Comparison of ENCODE assay signal across 9 cellular contexts in the genomic region with DNA sequence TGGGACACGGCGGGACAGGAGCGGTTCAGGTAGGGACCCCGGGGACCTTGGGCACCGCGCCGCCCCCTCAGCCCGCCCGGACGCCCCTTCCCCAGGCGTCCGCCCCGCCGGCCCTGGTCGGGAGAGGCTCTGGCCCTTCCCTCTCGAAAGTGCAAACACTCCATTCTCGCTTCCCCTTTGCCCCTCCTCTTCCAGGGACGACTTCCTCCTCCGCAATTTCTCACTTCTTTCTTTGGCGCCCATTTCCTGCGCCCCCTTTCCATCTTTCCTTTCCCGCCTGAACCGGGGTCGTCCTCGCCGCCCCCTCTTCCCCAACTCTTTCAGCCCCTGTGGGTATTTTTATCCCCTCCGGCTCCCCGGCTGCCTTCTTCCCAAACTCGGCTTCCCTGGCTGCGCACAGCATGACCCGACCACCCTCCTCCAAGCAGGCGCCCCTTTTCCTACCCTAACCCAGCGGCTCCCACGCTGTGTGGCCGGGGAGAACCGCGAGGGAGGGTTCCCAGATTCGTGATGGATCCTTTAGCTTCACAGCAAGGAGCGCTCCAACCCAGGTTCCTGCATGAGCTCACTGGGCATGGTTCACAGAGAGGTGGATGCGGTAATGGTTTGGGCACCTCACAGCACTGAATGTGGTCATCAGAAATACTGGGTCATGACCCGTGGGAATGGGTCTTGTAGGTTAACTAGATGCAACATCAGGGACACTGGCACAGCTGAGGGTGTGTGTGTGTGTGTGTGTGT. TPM values are rescaled to one million over a fixed set of nuclear protein-coding genes. Genes with fewer than 3 reads are reported as not detected.
A peak's percentile ranks its signal among the peaks of the same experiment; 100 is the strongest.
DNase-seq lines count a peak whose midpoint lies in the region; ATAC-seq and TF ChIP-seq lines count a peak whose summit lies in the region.
"Had no signal": no experiment of that assay in that cellular context is flagged by ENCODE, and none has a peak within 500 bp of the region (broad histone marks: within the 10 kb centered on the region; RNA-seq: fewer than 3 reads in every experiment).

No MANE protein-coding gene starts in this region.

- peaks cover 0 to 24% (median 14%) of the 10 kb centered on the region in 11 experiments; a peak in 15 of 22 replicates for H3K27me3 ChIP-seq in BLaER1 treated with 17β-estradiol and CSF1 and Interleukin-3, amounts not matched to agents 10 nM and 100 nM
- H3K27me3 ChIP-seq in Peyer's patch (no peaks in the 10 kb centered on the region), aorta (ENCODE audit: control insufficient read depth in 1 of 2, insufficient read depth in 2 of 2, low read length in 1 of 2) (no peaks in the 10 kb centered on the region)

- H3K9ac ChIP-seq in BLaER1 treated with 17β-estradiol and CSF1 and Interleukin-3, amounts not matched to agents 10 nM and 100 nM = peak overlapping the region in 9 of 11 experiments; percentile 40 to 80 (median 71); a peak in 17 of 22 replicates

- peak overlapping the region; percentile 55 to 74 (median 65) for H3K4me3 ChIP-seq in BLaER1 treated with 17β-estradiol and CSF1 and Interleukin-3, amounts not matched to agents 10 nM and 100 nM
- H3K4me3 ChIP-seq in Peyer's patch (peak overlapping the region; percentile 40 to 58 (median 56)), aorta (ENCODE audit: low read length in 2 of 2) (no peak overlapping the region)

- H3K36me3 ChIP-seq in BLaER1 treated with 17β-estradiol and CSF1 and Interleukin-3, amounts not matched to agents 10 nM and 100 nM = no peaks in the 10 kb centered on the region
- H3K36me3 ChIP-seq in Peyer's patch = no peaks in the 10 kb centered on the region
- H3K36me3 ChIP-seq in aorta (ENCODE audit: control insufficient read depth in 1 of 2, insufficient read depth in 2 of 2, low read length in 1 of 2) = no peaks in the 10 kb centered on the region

- no peak for TF ChIP-seq CTCF in Peyer's patch (IDR thresholded peaks at IDR 0.05)

- DNase-seq in Peyer's patch (peak in 1 of 3 donors; percentile 52), ecto neural progenitor cell (ENCODE audit: low spot score) (peak; percentile 68), mucosa of gallbladder (ENCODE audit: low spot score) (peak; percentile 10), aorta (peak in 1 of 2 donors; percentile 56), H4 (ENCODE audit: low spot score) (no peak)

- intact Hi-C loops in aorta (cut with DNase I) = no loop called here

- peak overlapping the region; percentile 71 to 89 (median 83) for H3K4me2 ChIP-seq in BLaER1 treated with 17β-estradiol and CSF1 and Interleukin-3, amounts not matched to agents 10 nM and 100 nM

- peak; percentile 2 for ATAC-seq in GM19025 (IDR thresholded peaks at IDR 0.05; ENCODE audit: low read depth, unreplicated experiment)
- peak; percentile 24 for ATAC-seq in HG03432 (IDR thresholded peaks at IDR 0.05; ENCODE audit: unreplicated experiment)
- peak; percentile 55 for ATAC-seq in aorta (ENCODE audit: low FRiP score)

- H3K27ac ChIP-seq in BLaER1 treated with 17β-estradiol and CSF1 and Interleukin-3, amounts not matched to agents 10 nM and 100 nM = peak overlapping the region in 6 of 11 experiments; percentile 49 to 84 (median 71); a peak in 12 of 22 replicates
- H3K27ac ChIP-seq in Peyer's patch (peak overlapping the region in 2 of 4 donors; percentile 37 to 64), aorta (ENCODE audit: low read depth in 1 of 2, low read length in 2 of 2) (no peak overlapping the region)

- WGBS in aorta, 2 donors = 1 to 2% methylated on average over 41 of the region's 41 CpGs

- H4K20me1 ChIP-seq in BLaER1 treated with 17β-estradiol and CSF1 and Interleukin-3, amounts not matched to agents 10 nM and 100 nM = no peaks in the 10 kb centered on the region; a peak in 1 of 22 replicates

- peaks cover 4 to 18% (median 10%) of the 10 kb centered on the region in 11 experiments; a peak in 14 of 22 replicates for H3K9me3 ChIP-seq in BLaER1 treated with 17β-estradiol and CSF1 and Interleukin-3, amounts not matched to agents 10 nM and 100 nM (replicated peaks in 1 of 11)
- H3K9me3 ChIP-seq in Peyer's patch = no peaks in the 10 kb centered on the region
- peaks cover 1% of the 10 kb centered on the region for H3K9me3 ChIP-seq in aorta (ENCODE audit: control insufficient read depth, low read length)

- H3K4me1 ChIP-seq in BLaER1 treated with 17β-estradiol and CSF1 and Interleukin-3, amounts not matched to agents 10 nM and 100 nM = peaks cover 0 to 27% (median 8%) of the 10 kb centered on the region in 10 experiments; a peak in 10 of 20 replicates
- H3K4me1 ChIP-seq in Peyer's patch (peaks cover 0 to 9% (median 1%) of the 10 kb centered on the region in 4 donors), aorta (ENCODE audit: control insufficient read depth in 1 of 2, insufficient read depth in 2 of 2, low read length in 2 of 2) (no peaks in the 10 kb centered on the region)

- no peak for TF ChIP-seq POLR2A in Peyer's patch (IDR thresholded peaks at IDR 0.05)

RNA-seq across cellular contexts. Expression of gene RAB39A, which starts 0.7 kb away (rescaled TPM):
- total RNA-seq in Peyer's patch (1 to 10 TPM in 2 of 4 donors, under 1 TPM in 2; 0.67 to 2.5 (median 0.87) TPM), mucosa of gallbladder (1.6 TPM), aorta (1 to 10 TPM; 2.0 to 2.5 TPM)
- polyA plus RNA-seq in aorta = 1 to 10 TPM in 1 of 2 donors, not detected in 1; 3.8 TPM
- total RNA-seq in H4 (2014; rRNA removed; shearing (Covaris generic)) = 0.92 and 1.4 TPM in 2 replicates
- total RNA-seq: LHCN-M2 had no signal

Comparison
In these comparisons a context has a peak if more than half of its experiments do, and no peak if none do; other contexts are left out.
1. H3K27ac ChIP-seq: peak in BLaER1 treated with 17β-estradiol and CSF1 and Interleukin-3, amounts not matched to agents 10 nM and 100 nM (6 of 11); none in aorta (0 of 2).
2. H3K4me3 ChIP-seq: peak in BLaER1 treated with 17β-estradiol and CSF1 and Interleukin-3, amounts not matched to agents 10 nM and 100 nM (10 of 10) and Peyer's patch (4 of 4); none in aorta (0 of 2).
3. ATAC-seq: peak in every context shown above with its lines; median percentile 55 in aorta; 24 in HG03432; 2 in GM19025.